8 cellular contexts compared by ENCODE assay signal in genomic region chr6:159969204-159969912, GRCh38. TPM values are rescaled to one million over a fixed set of nuclear protein-coding genes. Genes with fewer than 3 reads are reported as not detected.
A peak's percentile ranks its signal among the peaks of the same experiment; 100 is the strongest.
DNase-seq lines count a peak whose midpoint lies in the region; FAIRE-seq and TF ChIP-seq lines count a peak whose summit lies in the region.

No MANE protein-coding gene starts in this region.

- peak overlapping the region; percentile 80 to 96 for H3K4me3 Mint-ChIP-seq in H9

- H4K8ac ChIP-seq in H9 (replicated peaks; ENCODE audit: insufficient read length, low read depth, low read length): no peak overlapping the region

- no peaks in the 10 kb centered on the region for H3K9me3 Mint-ChIP-seq in H9

- no peak overlapping the region for H2BK5ac ChIP-seq in H9 (ENCODE audit: insufficient read length, low read length)

- no peaks in the 10 kb centered on the region; a peak in 2 of 7 replicates for H3K36me3 Mint-ChIP-seq in H9 (ENCODE audit: insufficient read depth in 1 of 3, low read depth in 3 of 3)

- no peak overlapping the region for H4K5ac ChIP-seq in H9 (ENCODE audit: insufficient read length, low read depth, low read length)

- FAIRE-seq in GM12892 (lab: Jason Lieb, UNC) (no peak), GM19239 (lab: Jason Lieb, UNC) (no peak)

- TF ChIP-seq POLR2A in GM12892 (IDR thresholded peaks at IDR 0.05; ENCODE audit: low read depth, low read length): peak; percentile 6; the same call in 1 of the 2 replicates

- no peak overlapping the region for H3K27ac ChIP-seq in H9 (ENCODE audit: insufficient read length, low read depth, low read length)

- peak overlapping the region; percentile 80 for H3K9ac ChIP-seq in H9 (ENCODE audit: extremely low read depth, insufficient read length, low read length)
- peak overlapping the region; percentile 71 for H3K9ac ChIP-seq in Loucy (ENCODE audit: low read depth, low read length, poor library complexity, severe bottlenecking)

- H3K4me1 ChIP-seq in H9 (ENCODE audit: insufficient read depth, low read length) (peaks cover 7% of the 10 kb centered on the region; the same call in 1 of the 2 replicates), Loucy (ENCODE audit: insufficient read depth, low read length, poor library complexity, severe bottlenecking) (peaks cover 44% of the 10 kb centered on the region)

- no peak overlapping the region for H4K91ac ChIP-seq in H9 (ENCODE audit: insufficient read length, low read depth, low read length)

- no peak overlapping the region for H2BK20ac ChIP-seq in H9 (ENCODE audit: low read depth, low read length, poor library complexity, severe bottlenecking)

- TF ChIP-seq CTCF in H9 (conservative IDR thresholded peaks at IDR 0.05): no peak; the same call in 2 of the 3 replicates
- no peak for TF ChIP-seq CTCF in Loucy (conservative IDR thresholded peaks at IDR 0.05; ENCODE audit: low read length)

- H3K79me2 ChIP-seq in H9 (ENCODE audit: insufficient read depth, low read length) (peaks cover 36% of the 10 kb centered on the region; the same call in 1 of the 2 replicates), Loucy (ENCODE audit: insufficient read depth, low read length) (peaks cover 46% of the 10 kb centered on the region)

- no peak overlapping the region for H3T11ph ChIP-seq in H9 (ENCODE audit: low read length)

- H3K27me3 Mint-ChIP-seq in H9 (ENCODE audit: low read depth): peaks cover 31% of the 10 kb centered on the region

- H3K27ac Mint-ChIP-seq in H9: peak overlapping the region in 2 of 3 experiments; percentile 44 to 95; a peak in 3 of 7 replicates

- H2AK5ac ChIP-seq in H9 (ENCODE audit: insufficient read length, low read length): no peak overlapping the region

- peak overlapping the region; percentile 88 for H3K4me3 ChIP-seq in Loucy (ENCODE audit: low read length, poor library complexity, severe bottlenecking)

- intact Hi-C loops in posterior vena cava (cut with DNase I): loop anchor here in 1 of 2 donors (5.0 kb wide), 1 partner anchor 552 kb away; no protein-coding TSS in a partner anchor

- H2AFZ ChIP-seq in H9 (ENCODE audit: low read length) (no peak overlapping the region), Loucy (ENCODE audit: low read length) (peak overlapping the region; percentile 59; the same call in 1 of the 2 replicates)

- no peak overlapping the region; the same call in 1 of the 2 replicates for H3K4ac ChIP-seq in H9 (ENCODE audit: low read depth, low read length)

- no peaks in the 10 kb centered on the region for H3K79me1 ChIP-seq in H9 (ENCODE audit: insufficient read depth, low read depth, low read length, poor library complexity, severe bottlenecking)

- no peak overlapping the region for H3K23ac ChIP-seq in H9 (ENCODE audit: insufficient read length, low read depth, low read length)

- H2BK15ac ChIP-seq in H9 (ENCODE audit: low read depth, low read length): no peak overlapping the region

- no peak overlapping the region for H2BK120ac ChIP-seq in H9 (ENCODE audit: low read depth, low read length, poor library complexity, severe bottlenecking)

- H3K56ac ChIP-seq in H9 (ENCODE audit: insufficient read length, low read depth, low read length): no peak overlapping the region

- no peak for DNase-seq in GM12892 (ENCODE audit: insufficient read length)
- no peak for DNase-seq in H9
- peak; percentile 33 for DNase-seq in activated T-helper 9 cell treated with anti-CD3 and anti-CD28 coated beads, Interleukin-2, amount 50 U/mL, for 16 hours (ENCODE audit: low read depth)
- DNase-seq in germinal center (ENCODE audit: low spot score): peak; percentile 24
- peak; percentile 86 for DNase-seq in posterior vena cava (ENCODE audit: low spot score)
- DNase-seq in NCI-H226: no peak
- no peak for DNase-seq in GM19239 (ENCODE audit: insufficient read length, low spot score)

- peak overlapping the region; percentile 90 for H3K14ac ChIP-seq in H9 (ENCODE audit: insufficient read depth, low read length)

- no peaks in the 10 kb centered on the region; the same call in 1 of the 2 replicates for H3K27me3 ChIP-seq in H9 (ENCODE audit: insufficient read depth, low read length)
- H3K27me3 ChIP-seq in Loucy (ENCODE audit: insufficient read depth, low read length, poor library complexity, severe bottlenecking): peaks cover 8% of the 10 kb centered on the region

- H3K4me1 Mint-ChIP-seq in H9: peaks cover 37 to 42% of the 10 kb centered on the region in 2 experiments

- H3K36me3 ChIP-seq in Loucy (ENCODE audit: insufficient read depth, low read length): no peaks in the 10 kb centered on the region

- no peak overlapping the region for H3K18ac ChIP-seq in H9 (ENCODE audit: insufficient read length, low read depth, low read length)

- H3K23me2 ChIP-seq in H9 (ENCODE audit: insufficient read length, low read depth, low read length, poor library complexity, severe bottlenecking): peaks cover 3% of the 10 kb centered on the region

- no CpG with 5 or more reads among the region's 91 CpGs for WGBS in H9 (ENCODE audit: extremely low coverage, insufficient read length, low lambda C conversion rate)

- H3K9me3 ChIP-seq in H9 (ENCODE audit: control insufficient read depth, low read depth, low read length) (no peaks in the 10 kb centered on the region), Loucy (ENCODE audit: insufficient read depth, low read depth, low read length) (no peaks in the 10 kb centered on the region)

- H4K20me1 ChIP-seq in H9 (ENCODE audit: control insufficient read depth, insufficient read depth, insufficient read length) (no peaks in the 10 kb centered on the region), Loucy (ENCODE audit: insufficient read depth, low read length, poor library complexity, severe bottlenecking) (peaks cover 38% of the 10 kb centered on the region)

- H3K9me2 ChIP-seq in Loucy (replicated peaks; ENCODE audit: low read depth, low read length): no peaks in the 10 kb centered on the region

- no peak overlapping the region for H2BK12ac ChIP-seq in H9 (ENCODE audit: insufficient read length, low read depth, low read length)

- H3K4me2 ChIP-seq in H9 (ENCODE audit: insufficient read depth, insufficient read length, low read length) (peak overlapping the region; percentile 76), Loucy (ENCODE audit: low read depth, low read length, poor library complexity, severe bottlenecking) (peak overlapping the region; percentile 78)

- no peaks in the 10 kb centered on the region for H3F3A ChIP-seq in Loucy (ENCODE audit: low read depth)

RNA-seq across cellular contexts. Expression of gene IGF2R, which starts 0.5 kb away (rescaled TPM):
- 20.1 TPM for polyA plus RNA-seq in GM12892 (2012; ENCODE audit: missing spikeins)
- total RNA-seq in H9 (2021): 62.9 and 66.7 TPM in 2 replicates
- total RNA-seq in posterior vena cava: 10 to 100 TPM; 62.7 to 71.8 TPM

Comparison
In these comparisons a context has a peak if more than half of its experiments do, and no peak if none do; other contexts are left out.
1. DNase-seq: peak in activated T-helper 9 cell treated with anti-CD3 and anti-CD28 coated beads, Interleukin-2, amount 50 U/mL, for 16 hours (single experiment), germinal center (single experiment) and posterior vena cava (single experiment); none in GM12892 (single experiment), H9 (single experiment), NCI-H226 (single experiment) and GM19239 (single experiment).